Comparison of ENCODE assay signal across 17 cellular contexts in genomic region chr14:32722631-32723183, GRCh38.
"Had no signal": no experiment of that assay in that cellular context is flagged by ENCODE, and none has a peak within 500 bp of the region (broad histone marks: within the 10 kb centered on the region; RNA-seq: fewer than 3 reads in every experiment).

No MANE protein-coding gene starts in this region.

- H3K27ac Mint-ChIP-seq: immature natural killer cell; naive thymus-derived CD4-positive, alpha-beta T cell; nephron progenitor cell; stimulated activated memory B cell treated with anti-CD40 and anti-IgM and Interleukin-4, amounts not matched to agents 10 μg/mL and 1 μg/mL and 100 μg/mL, for 72 hours; stimulated activated naive CD8-positive, alpha-beta T cell treated with anti-CD3 and anti-CD28 coated beads, Interleukin-15, Interleukin-2, amounts not matched to agents 100 ng/mL and 50 ng/mL, for 24 hours had no signal

- H3K4me1 ChIP-seq: upper lobe of left lung, vagina had no signal

- H3K4me3 Mint-ChIP-seq: immature natural killer cell; naive thymus-derived CD4-positive, alpha-beta T cell; nephron progenitor cell; stimulated activated memory B cell treated with anti-CD40 and anti-IgM and Interleukin-4, amounts not matched to agents 10 μg/mL and 1 μg/mL and 100 μg/mL, for 72 hours; stimulated activated naive CD8-positive, alpha-beta T cell treated with anti-CD3 and anti-CD28 coated beads, Interleukin-15, Interleukin-2, amounts not matched to agents 100 ng/mL and 50 ng/mL, for 24 hours had no signal

- ATAC-seq: naive thymus-derived CD4-positive, alpha-beta T cell; stimulated activated memory B cell treated with anti-CD40 and anti-IgM and Interleukin-4, amounts not matched to agents 10 μg/mL and 1 μg/mL and 100 μg/mL, for 72 hours had no signal

- H3K36me3 ChIP-seq: neutrophil, tibial artery, upper lobe of left lung, vagina had no signal

- H3K27me3 ChIP-seq: dorsolateral prefrontal cortex, neutrophil, tibial artery, upper lobe of left lung, vagina had no signal

- H3K9me3 Mint-ChIP-seq: naive thymus-derived CD4-positive, alpha-beta T cell; nephron progenitor cell; stimulated activated memory B cell treated with anti-CD40 and anti-IgM and Interleukin-4, amounts not matched to agents 10 μg/mL and 1 μg/mL and 100 μg/mL, for 72 hours; stimulated activated naive CD8-positive, alpha-beta T cell treated with anti-CD3 and anti-CD28 coated beads, Interleukin-15, Interleukin-2, amounts not matched to agents 100 ng/mL and 50 ng/mL, for 24 hours had no signal

- H3K36me3 Mint-ChIP-seq: immature natural killer cell; naive thymus-derived CD4-positive, alpha-beta T cell; stimulated activated memory B cell treated with anti-CD40 and anti-IgM and Interleukin-4, amounts not matched to agents 10 μg/mL and 1 μg/mL and 100 μg/mL, for 72 hours had no signal

- DNase-seq: cortex of kidney; effector CD8-positive, alpha-beta T cell; foreskin melanocyte; head of caudate nucleus; immature natural killer cell; left cardiac atrium; naive thymus-derived CD4-positive, alpha-beta T cell; nephron progenitor cell; small intestine; stimulated activated CD4-positive, alpha-beta T cell treated with anti-CD3 and anti-CD28 coated beads, Interleukin-4, amount 100 ng/mL, for 1 hour; tibial artery had no signal

- H3K4me3 ChIP-seq: dorsolateral prefrontal cortex, tibial artery, upper lobe of left lung, vagina had no signal

- H3K4me1 Mint-ChIP-seq: immature natural killer cell; stimulated activated memory B cell treated with anti-CD40 and anti-IgM and Interleukin-4, amounts not matched to agents 10 μg/mL and 1 μg/mL and 100 μg/mL, for 72 hours had no signal

- H3K27me3 Mint-ChIP-seq: stimulated activated memory B cell treated with anti-CD40 and anti-IgM and Interleukin-4, amounts not matched to agents 10 μg/mL and 1 μg/mL and 100 μg/mL, for 72 hours had no signal

- H3K9me3 ChIP-seq: neutrophil, tibial artery, upper lobe of left lung, vagina had no signal

- H3K27ac ChIP-seq: neutrophil, tibial artery, upper lobe of left lung, vagina had no signal
